ENCODE assay signal across 15 cellular contexts in the genomic region with DNA sequence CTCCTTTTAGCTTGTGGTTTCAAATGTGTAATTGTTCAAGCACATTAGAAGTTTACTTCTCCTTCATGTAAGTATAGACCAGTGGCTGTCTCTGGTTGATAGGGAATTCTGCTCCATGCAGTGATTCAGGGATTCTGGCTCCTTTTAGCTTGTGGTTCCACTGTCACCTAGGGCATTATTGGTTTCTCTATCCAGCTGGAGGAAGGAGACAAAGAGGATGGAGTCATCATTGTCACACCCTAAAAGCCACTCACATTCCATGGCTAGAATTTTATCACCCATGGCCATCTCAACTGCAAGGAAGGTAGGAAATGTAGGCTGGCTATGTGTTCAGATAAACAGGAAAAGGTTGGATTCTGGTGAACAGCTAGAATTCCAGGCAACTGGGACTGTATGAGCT.
A peak's percentile ranks its signal among the peaks of the same experiment; 100 is the strongest.
DNase-seq lines count a peak whose midpoint lies in the region; ATAC-seq and TF ChIP-seq lines count a peak whose summit lies in the region.
"Had no signal": no experiment of that assay in that cellular context is flagged by ENCODE, and none has a peak within 500 bp of the region (broad histone marks: within the 10 kb centered on the region; RNA-seq: fewer than 3 reads in every experiment).

No MANE protein-coding gene starts in this region.

- no peak overlapping the region for H3K4ac ChIP-seq in trophoblast cell (ENCODE audit: low read depth, low read length)

- POLR2A ChIA-PET in PC-3 (lab: Charles Lee; ENCODE audit: unreplicated experiment) = no interaction called here

- intact Hi-C loops in PC-3 (cut with micrococcal nuclease) = no loop called here

- no peaks in the 10 kb centered on the region for H4K20me1 ChIP-seq in PC-3 (ENCODE audit: low read length)

- in situ Hi-C loops in ACHN (cut with HindIII; ENCODE audit: low pct_ligation_motif_present, low pct_unique_long_range_greater_than_20kb, low sequenced_read_pairs) = no loop called here

- H3K27me3 ChIP-seq in PC-3 (ENCODE audit: low read length) (peaks cover 2% of the 10 kb centered on the region), trophoblast cell (ENCODE audit: insufficient read depth, low read length) (no peaks in the 10 kb centered on the region)

- CTCF ChIA-PET in PC-3 (lab: Charles Lee) = no interaction called here

- no peaks in the 10 kb centered on the region for H3K79me2 ChIP-seq in PC-3 (ENCODE audit: low read length)
- peaks cover 6% of the 10 kb centered on the region for H3K79me2 ChIP-seq in trophoblast cell (ENCODE audit: control insufficient read depth, insufficient read depth, low read length, poor library complexity)

- peak overlapping the region; percentile 100 for H2BK120ac ChIP-seq in trophoblast cell (ENCODE audit: insufficient read depth, low read length, poor library complexity)

- DNase-seq in EL (peak; percentile 48), PC-3 (peak; percentile 47), trophoblast cell (peak; percentile 55 to 79), ACHN (no peak), NAMALWA (ENCODE audit: low spot score) (no peak), NCI-H2196 treated with DMSO at 0.1 percent for 48 hours (lab: John Stamatoyannopoulos, UW; ENCODE audit: unreplicated experiment) (no peak)
- DNase-seq: AML-193, KG1, NCI-H1092, NCI-H146, NCI-H2081 treated with DMSO at 0.1 percent for 48 hours, NCI-H69, SW 1271 had no signal

- BruUV-seq in PC-3 (replicated peaks; lab: Mats Ljungman, UMichigan) = no TSS peak

- peaks cover 33% of the 10 kb centered on the region for H3K79me1 ChIP-seq in trophoblast cell (ENCODE audit: low read length)

- no peaks in the 10 kb centered on the region for H3K9me2 ChIP-seq in PC-3 (replicated peaks; ENCODE audit: low read length)

- no peak overlapping the region for H3K4me3 ChIP-seq in PC-3 (ENCODE audit: low read length)
- H3K4me3 ChIP-seq in trophoblast cell (ENCODE audit: low read depth, low read length) = no peak overlapping the region

- H4K12ac ChIP-seq in trophoblast cell (ENCODE audit: low read depth, low read length) = no peak overlapping the region

- H3K36me3 ChIP-seq in PC-3 (ENCODE audit: low read depth, low read length) (no peaks in the 10 kb centered on the region), trophoblast cell (ENCODE audit: control insufficient read depth in 1 of 2, insufficient read depth in 2 of 2, low read length in 2 of 2) (no peaks in the 10 kb centered on the region)

- H3K4me2 ChIP-seq in PC-3 (ENCODE audit: low read length) = no peak overlapping the region
- H3K4me2 ChIP-seq in trophoblast cell (ENCODE audit: low read length) = no peak overlapping the region

- ATAC-seq in PC-3 (no peak), esophagus mucosa (peak; percentile 28), HG03097 (IDR thresholded peaks at IDR 0.05; ENCODE audit: low FRiP score, unreplicated experiment) (no peak)

- peak overlapping the region; percentile 99 for H2BK12ac ChIP-seq in trophoblast cell (ENCODE audit: low read length)

- no peak overlapping the region for H2AFZ ChIP-seq in PC-3 (ENCODE audit: low read length)
- H2AFZ ChIP-seq in trophoblast cell (ENCODE audit: insufficient read depth, low read length, poor library complexity) = no peak overlapping the region

- no peak overlapping the region for H3K18ac ChIP-seq in trophoblast cell (ENCODE audit: low read length)

- H3K27ac ChIP-seq in PC-3 (ENCODE audit: low read length) = no peak overlapping the region
- H3K27ac ChIP-seq in trophoblast cell (ENCODE audit: low read depth, low read length) = peak overlapping the region; percentile 99

- no peak overlapping the region for H3K23ac ChIP-seq in trophoblast cell (ENCODE audit: low read length)

- H3K9me3 ChIP-seq in PC-3 (ENCODE audit: low read length) = no peaks in the 10 kb centered on the region
- no peaks in the 10 kb centered on the region for H3K9me3 ChIP-seq in trophoblast cell (ENCODE audit: insufficient read depth, low read depth, low read length)

- peaks cover 6% of the 10 kb centered on the region for H3K4me1 ChIP-seq in PC-3 (ENCODE audit: insufficient read depth, low read length)
- peaks cover 22 to 29% of the 10 kb centered on the region in 2 experiments for H3K4me1 ChIP-seq in trophoblast cell (ENCODE audit: control insufficient read depth in 1 of 2, insufficient read depth in 2 of 2, low read length in 2 of 2)

- H3K9ac ChIP-seq in PC-3 (ENCODE audit: low read length) (no peak overlapping the region), trophoblast cell (ENCODE audit: low read length) (no peak overlapping the region)

- no peak overlapping the region for H4K8ac ChIP-seq in trophoblast cell (ENCODE audit: low read depth, low read length)

- peak overlapping the region; percentile 98 for H4K91ac ChIP-seq in trophoblast cell (ENCODE audit: low read depth, low read length)

- no peaks in the 10 kb centered on the region for H3F3A ChIP-seq in PC-3 (ENCODE audit: low read length, unreplicated experiment)

- peak overlapping the region; percentile 97 for H3K14ac ChIP-seq in trophoblast cell (ENCODE audit: low read length)

- TF ChIP-seq CTCF in PC-3 (conservative IDR thresholded peaks at IDR 0.05; ENCODE audit: low read depth, low read length) = no peak

- H2BK5ac ChIP-seq in trophoblast cell (ENCODE audit: low read depth, low read length, poor library complexity) = peak overlapping the region; percentile 100

- H2AK5ac ChIP-seq in trophoblast cell (ENCODE audit: low read length) = no peak overlapping the region

Comparison
In these comparisons a context has a peak if more than half of its experiments do, and no peak if none do; other contexts are left out.
1. DNase-seq: peak in EL (single experiment), PC-3 (single experiment) and trophoblast cell (2 of 2); none in ACHN (single experiment), NAMALWA (single experiment) and NCI-H2196 treated with DMSO at 0.1 percent for 48 hours (single experiment).